Comparison of ENCODE assay signal across 8 cellular contexts in the genomic region with DNA sequence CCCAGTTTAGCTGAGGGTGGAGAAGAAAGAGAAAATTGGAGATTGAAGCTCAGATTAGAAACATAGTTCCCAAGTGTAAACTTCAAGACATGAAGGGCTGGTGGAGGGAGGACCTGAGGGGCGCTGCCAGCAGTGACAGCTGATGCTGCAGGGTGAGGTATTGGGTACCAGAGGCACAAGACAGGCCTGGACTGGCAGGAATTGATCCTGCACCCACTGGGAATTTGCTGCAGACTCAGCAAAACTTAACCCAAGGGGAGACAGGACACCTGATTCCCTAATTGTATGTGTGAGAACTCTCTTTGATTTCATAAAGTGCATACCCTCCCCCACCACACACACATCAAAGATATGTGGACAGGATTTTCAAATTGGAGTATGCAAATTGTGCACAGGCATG. TPM values are rescaled to one million over a fixed set of nuclear protein-coding genes. Genes with fewer than 3 reads are reported as not detected.
"Had no signal": no experiment of that assay in that cellular context is flagged by ENCODE, and none has a peak within 500 bp of the region (broad histone marks: within the 10 kb centered on the region; RNA-seq: fewer than 3 reads in every experiment).

No MANE protein-coding gene starts in this region.

- H2AFZ ChIP-seq: GM23248 had no signal

- H3K27ac ChIP-seq: GM23248, HL-60 had no signal

- H3K9ac ChIP-seq: GM23248 had no signal

- H3K4me3 ChIP-seq: GM23248 had no signal

- DNase-seq: GM23248, GOT3, H7, HCEC 1CT, Kasumi-1, KG1 had no signal

RNA-seq across cellular contexts. Expression of gene PTPRR, which starts 11.6 kb away (rescaled TPM):
- polyA plus RNA-seq: IgD-negative memory B cell had no signal
